Comparison of ENCODE assay signal across 1 cellular context in the genomic region with DNA sequence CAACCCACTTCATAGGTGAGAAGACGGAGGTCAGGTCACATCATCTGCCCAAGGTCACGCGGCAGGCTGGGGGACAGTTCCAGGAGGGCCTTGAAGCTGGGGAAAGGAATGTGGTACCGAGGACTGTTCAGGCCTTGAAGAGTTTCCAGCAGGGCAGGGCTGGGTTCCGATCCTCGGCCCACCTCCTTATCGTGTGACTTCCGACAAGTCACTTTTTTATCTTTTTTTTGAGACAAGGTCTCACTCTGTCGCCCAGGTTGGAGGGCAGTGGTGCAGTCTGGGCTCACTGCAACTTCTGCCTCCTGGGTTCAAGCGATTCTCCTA.
TF ChIP-seq lines count a peak whose summit lies in the region.

No MANE protein-coding gene starts in this region.

TF ChIP-seq in SK-N-SH treated with all-trans-retinoic acid at 6 μM for 48 hours, 23 proteins besides CTCF, POLR2A, EP300 and RAD21 (continued from another document):
- TF ChIP-seq TCF4 (CRISPR knock-in tag; IDR thresholded peaks at IDR 0.05; ENCODE audit: borderline replicate concordance) (no peak), ZNF565 (CRISPR knock-in tag; conservative IDR thresholded peaks at IDR 0.05; ENCODE audit: low read depth) (no peak)
